In genomic region chr2:200156140-200156858, GRCh38 we compare ENCODE assay signal across 11 cellular contexts.
DNase-seq lines count a peak whose midpoint lies in the region; ATAC-seq and TF ChIP-seq lines count a peak whose summit lies in the region.
"Had no signal": no experiment of that assay in that cellular context is flagged by ENCODE, and none has a peak within 500 bp of the region (broad histone marks: within the 10 kb centered on the region; RNA-seq: fewer than 3 reads in every experiment).

No MANE protein-coding gene starts in this region.

- H3K4me1 ChIP-seq in liver (ENCODE audit: control insufficient read depth in 4 of 4, insufficient read depth in 4 of 4, low read length in 3 of 4) (peaks cover 0 to 3% (median 0%) of the 10 kb centered on the region in 4 donors), aorta (ENCODE audit: control insufficient read depth in 1 of 2, insufficient read depth in 2 of 2, low read length in 2 of 2) (no peaks in the 10 kb centered on the region)

- no peak overlapping the region for H3K4me3 Mint-ChIP-seq in natural killer cell

- H3K27me3 ChIP-seq in liver (ENCODE audit: control insufficient read depth in 4 of 4, insufficient read depth in 4 of 4, low read length in 3 of 4) (no peaks in the 10 kb centered on the region), aorta (ENCODE audit: control insufficient read depth in 1 of 2, insufficient read depth in 2 of 2, low read length in 1 of 2) (no peaks in the 10 kb centered on the region)
- H3K27me3 ChIP-seq: BE2C had no signal

- no peak overlapping the region for H3K27ac Mint-ChIP-seq in natural killer cell

- H3K4me3 ChIP-seq in choroid plexus epithelial cell (ENCODE audit: low read depth, low read length): peak overlapping the region; percentile 42
- peak overlapping the region; percentile 7 to 50 (median 43) for H3K4me3 ChIP-seq in liver (ENCODE audit: low read depth in 1 of 3, low read length in 3 of 3)
- H3K4me3 ChIP-seq in aorta (ENCODE audit: low read length in 2 of 2): peak overlapping the region; percentile 9 to 26

- H3K9me3 Mint-ChIP-seq in natural killer cell: peaks cover 5 to 6% of the 10 kb centered on the region in 2 donors

- 46% methylated on average over 6 of the region's 6 CpGs for WGBS in liver
- 69 to 77% methylated on average over 6 of the region's 6 CpGs for WGBS in aorta, 2 donors

- peak; percentile 1 to 27 for DNase-seq in SHP77 (lab: John Stamatoyannopoulos, UW)
- DNase-seq in SHP77 treated with DMSO at 0.1 percent for 48 hours (lab: John Stamatoyannopoulos, UW): no peak
- peak; percentile 95 for DNase-seq in choroid plexus epithelial cell (ENCODE audit: low read depth)
- no peak for DNase-seq in aorta
- no peak for DNase-seq in KG1 (lab: John Stamatoyannopoulos, UW)
- no peak for DNase-seq in DMS79 treated with DMSO at 0.1 percent for 48 hours (lab: John Stamatoyannopoulos, UW)
- no peak for DNase-seq in natural killer cell
- DNase-seq: activated T-cell treated with anti-CD3 and anti-CD28 coated beads, Interleukin-2, amount 50 U/mL, for 1 hour; BE2C; stimulated activated CD4-positive, alpha-beta T cell treated with anti-CD3 and anti-CD28 coated beads, Interleukin-4, amount 100 ng/mL, for 1 hour had no signal

- H3K4me1 Mint-ChIP-seq in natural killer cell: no peaks in the 10 kb centered on the region

- H3K36me3 ChIP-seq in liver (ENCODE audit: control insufficient read depth in 4 of 4, insufficient read depth in 3 of 4, low read depth in 1 of 4, low read length in 3 of 4): no peaks in the 10 kb centered on the region
- no peaks in the 10 kb centered on the region for H3K36me3 ChIP-seq in aorta (ENCODE audit: control insufficient read depth in 1 of 2, insufficient read depth in 2 of 2, low read length in 1 of 2)
- H3K36me3 ChIP-seq: BE2C had no signal

- TF ChIP-seq CTCF in choroid plexus epithelial cell (conservative IDR thresholded peaks at IDR 0.05; ENCODE audit: low read depth, low read length) (no peak), liver (IDR thresholded peaks at IDR 0.05; ENCODE audit: low read depth, low read length, missing input control) (no peak), natural killer cell (IDR thresholded peaks at IDR 0.05) (no peak)

- intact Hi-C loops in aorta (cut with DNase I): no loop called here
- intact Hi-C loops in natural killer cell (cut with micrococcal nuclease): no loop called here

- TF ChIP-seq RAD21 in liver (IDR thresholded peaks at IDR 0.05): peak; percentile 61 to 62

- peak overlapping the region in 1 of 2 donors; percentile 66 for H3K9ac ChIP-seq in liver (ENCODE audit: low read depth in 1 of 2, low read length in 2 of 2)

- H3K36me3 Mint-ChIP-seq in natural killer cell: no peaks in the 10 kb centered on the region

- H3K9me3 ChIP-seq in liver (ENCODE audit: control insufficient read depth in 4 of 4, low read length in 3 of 4): no peaks in the 10 kb centered on the region
- peaks cover 2% of the 10 kb centered on the region for H3K9me3 ChIP-seq in aorta (ENCODE audit: control insufficient read depth, low read length)
- H3K9me3 ChIP-seq: BE2C had no signal

- ATAC-seq in aorta (ENCODE audit: low FRiP score): peak; percentile 70
- ATAC-seq in natural killer cell: no peak

- peaks cover 0 to 7% of the 10 kb centered on the region in 2 donors for H3K27me3 Mint-ChIP-seq in natural killer cell (ENCODE audit: low read depth in 2 of 2)

- peak overlapping the region; percentile 56 to 66 for H3K27ac ChIP-seq in liver (ENCODE audit: low read depth in 1 of 2, low read length in 2 of 2)
- H3K27ac ChIP-seq in aorta (ENCODE audit: low read depth in 1 of 2, low read length in 2 of 2): no peak overlapping the region

TF ChIP-seq in liver, 16 proteins besides CTCF, POLR2A, EP300 and RAD21:
- TF ChIP-seq SP1 (IDR thresholded peaks at IDR 0.05) (peak; percentile 17), REST (IDR thresholded peaks at IDR 0.05) (no peak), YY1 (IDR thresholded peaks at IDR 0.05) (peak; percentile 19), HNF4A (conservative IDR thresholded peaks at IDR 0.05) (peak in 1 of 2 donors; percentile 53), ATF3 (IDR thresholded peaks at IDR 0.05) (peak; percentile 86), JUND (IDR thresholded peaks at IDR 0.05) (peak; percentile 94 to 97), MAX (IDR thresholded peaks at IDR 0.05) (no peak), FOXA2 (IDR thresholded peaks at IDR 0.05) (no peak), RXRA (IDR thresholded peaks at IDR 0.05) (peak in 1 of 2 donors; percentile 59), NR2F2 (IDR thresholded peaks at IDR 0.05) (no peak)

Comparison
In these comparisons a context has a peak if more than half of its experiments do, and no peak if none do; other contexts are left out.
1. DNase-seq: peak in SHP77 (2 of 2) and choroid plexus epithelial cell (single experiment); none in SHP77 treated with DMSO at 0.1 percent for 48 hours (single experiment), aorta (0 of 2), KG1 (single experiment), DMS79 treated with DMSO at 0.1 percent for 48 hours (single experiment) and natural killer cell (single experiment).
2. H3K27ac ChIP-seq: peak in liver (2 of 2); none in aorta (0 of 2).
3. Peak in every context shown above with its lines, with median percentiles within 50 percentile points of each other: H3K4me3 ChIP-seq.